In the genomic region with DNA sequence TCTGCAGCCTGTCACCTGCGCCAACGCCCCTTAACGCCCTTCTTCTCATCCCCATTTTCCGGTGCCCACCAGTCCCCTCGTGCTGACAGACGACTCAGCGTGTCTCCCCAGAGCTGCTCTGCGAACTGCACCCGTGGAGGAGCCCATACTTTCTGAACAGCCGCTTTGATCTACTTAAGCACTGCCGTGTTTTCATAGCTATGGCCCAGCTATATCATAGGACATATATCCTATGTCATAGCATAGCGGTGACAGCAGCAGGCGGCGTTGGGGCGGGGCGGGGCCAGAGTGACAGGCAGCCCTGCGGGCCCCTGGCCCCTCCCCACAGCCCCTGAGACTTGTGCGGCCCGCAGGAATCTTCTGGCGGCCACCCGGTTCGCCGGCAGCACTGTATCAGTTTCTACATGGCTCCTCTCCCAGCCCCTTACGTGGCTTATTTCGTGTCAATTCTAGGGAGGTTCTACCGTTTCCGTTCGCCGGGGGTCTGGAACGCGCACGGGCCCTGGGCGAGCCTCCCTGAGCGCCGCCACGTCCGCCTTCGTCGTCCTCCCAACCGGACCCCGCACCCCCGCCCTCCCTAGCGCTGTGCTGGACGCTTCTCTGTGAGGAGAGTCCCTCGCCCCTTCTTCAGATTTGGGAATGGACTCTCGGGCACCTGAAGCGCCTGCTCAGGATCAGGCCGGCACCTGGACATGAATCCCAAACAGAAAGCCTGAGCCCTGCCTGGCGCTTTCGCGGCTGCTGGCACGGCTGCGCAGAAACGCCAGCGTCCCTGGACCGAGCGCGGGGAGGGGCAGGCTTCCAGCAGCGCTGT, we compare ENCODE assay signal across 8 cellular contexts. TPM values are rescaled to one million over a fixed set of nuclear protein-coding genes. Genes with fewer than 3 reads are reported as not detected.
A peak's percentile ranks its signal among the peaks of the same experiment; 100 is the strongest.
DNase-seq lines count a peak whose midpoint lies in the region; ATAC-seq and TF ChIP-seq lines count a peak whose summit lies in the region.

No MANE protein-coding gene starts in this region.

- H3K79me2 ChIP-seq in GM23338 (replicated peaks; ENCODE audit: insufficient read depth), result no peaks in the 10 kb centered on the region

- H3K36me3 ChIP-seq in GM23338 (ENCODE audit: insufficient read depth) (no peaks in the 10 kb centered on the region), neutrophil (peaks cover 2% of the 10 kb centered on the region), transverse colon (no peaks in the 10 kb centered on the region)

- H3K9me3 ChIP-seq in neutrophil (no peaks in the 10 kb centered on the region), transverse colon (no peaks in the 10 kb centered on the region)

- H3K27me3 ChIP-seq in GM23338 (ENCODE audit: insufficient read depth) (peaks cover 17% of the 10 kb centered on the region), neutrophil (peaks cover 16% of the 10 kb centered on the region), transverse colon (no peaks in the 10 kb centered on the region)

- intact Hi-C loops in transverse colon (cut with DNase I; ENCODE audit: low total_unique reads), result no loop called here

- no peaks in the 10 kb centered on the region for H3K36me3 Mint-ChIP-seq in GM23338 (ENCODE audit: low read depth)

- TF ChIP-seq EP300 in transverse colon (IDR thresholded peaks at IDR 0.05; ENCODE audit: low read depth), result no peak

- peak; percentile 74 for DNase-seq in ELR (ENCODE audit: low read depth)
- DNase-seq in GM23338 (ENCODE audit: low spot score), result peak; percentile 73
- peak; percentile 67 to 76 for DNase-seq in Kasumi-1 (lab: John Stamatoyannopoulos, UW)
- DNase-seq in SHP77 treated with DMSO at 0.1 percent for 48 hours (lab: John Stamatoyannopoulos, UW), result peak; percentile 20
- DNase-seq in activated naive CD4-positive, alpha-beta T cell treated with anti-CD3 and anti-CD28 coated beads, Interleukin-2, amount 50 U/mL, for 16 hours, result peak; percentile 78
- peak; percentile 71 for DNase-seq in globus pallidus (ENCODE audit: low spot score)
- peak; percentile 93 for DNase-seq in transverse colon

- no peaks in the 10 kb centered on the region for H3K9me3 Mint-ChIP-seq in GM23338

- H3F3A ChIP-seq in GM23338 (replicated peaks; ENCODE audit: low read depth), result no peaks in the 10 kb centered on the region

- in situ Hi-C loops in transverse colon (cut with MboI; ENCODE audit: low pct_ligation_motif_present in 1 of 4, low pct_unique_long_range_greater_than_20kb in 1 of 4, low sequenced_read_pairs in 3 of 4), result no loop called here

- peak overlapping the region; percentile 85 for H3K4me3 ChIP-seq in GM23338
- peak overlapping the region; percentile 75 to 78 for H3K4me3 ChIP-seq in neutrophil (ENCODE audit: low read depth in 1 of 2, low read length in 1 of 2)
- H3K4me3 ChIP-seq in transverse colon, result peak overlapping the region; percentile 34 to 80 (median 60)

- no peaks in the 10 kb centered on the region for H3K9me2 ChIP-seq in GM23338 (ENCODE audit: insufficient read depth)

- H3K4me3 Mint-ChIP-seq in GM23338, result peak overlapping the region; percentile 82

- WGBS in transverse colon (ENCODE audit: low coverage in 1 of 2), 2 donors, result 1% methylated on average over 56 of the region's 59 CpGs; no CpG with 5 or more reads in 1 of the 2 donors

- peak; percentile 89 for ATAC-seq in GM23338

- H3K27ac ChIP-seq in GM23338 (ENCODE audit: low read depth) (no peak overlapping the region), neutrophil (peak overlapping the region; percentile 55), transverse colon (peak overlapping the region; percentile 85 to 95 (median 90))

- peak; percentile 65 for TF ChIP-seq POLR2A in transverse colon (IDR thresholded peaks at IDR 0.05)

- H3K27ac Mint-ChIP-seq in GM23338, result no peak overlapping the region

- peaks cover 8% of the 10 kb centered on the region for H3K27me3 Mint-ChIP-seq in GM23338 (ENCODE audit: insufficient read depth, low read depth, poor library complexity)

- TF ChIP-seq CTCF in GM23338 (conservative IDR thresholded peaks at IDR 0.05; ENCODE audit: low read depth in 2 of 2), result no peak
- peak; percentile 11 for TF ChIP-seq CTCF in neutrophil (IDR thresholded peaks at IDR 0.05)
- TF ChIP-seq CTCF in transverse colon (IDR thresholded peaks at IDR 0.05), result no peak

- H3K4me2 ChIP-seq in GM23338, result peak overlapping the region; percentile 90

- H3K4me1 ChIP-seq in GM23338 (ENCODE audit: insufficient read depth) (peaks cover 7% of the 10 kb centered on the region), neutrophil (ENCODE audit: control insufficient read depth in 1 of 2, insufficient read depth in 1 of 2, low read depth in 1 of 2, low read length in 1 of 2) (peaks cover 15 to 17% of the 10 kb centered on the region in 2 experiments), transverse colon (peaks cover 9 to 27% (median 13%) of the 10 kb centered on the region in 4 donors)

- no peaks in the 10 kb centered on the region for H4K20me1 ChIP-seq in GM23338 (replicated peaks; ENCODE audit: insufficient read depth)

- H3K4me1 Mint-ChIP-seq in GM23338, result peaks cover 23% of the 10 kb centered on the region

- peak overlapping the region; percentile 98 for H2AFZ ChIP-seq in GM23338

TF ChIP-seq in GM23338, 12 proteins besides CTCF, POLR2A, EP300 and RAD21:
- TF ChIP-seq ZNF114 (CRISPR knock-in tag; IDR thresholded peaks at IDR 0.05) (no peak), POLR2AphosphoS5 (IDR thresholded peaks at IDR 0.05; ENCODE audit: low read depth) (peak; percentile 50), ZNF462 (CRISPR knock-in tag; IDR thresholded peaks at IDR 0.05) (no peak), STAT1 (IDR thresholded peaks at IDR 0.05; ENCODE audit: unreplicated experiment) (no peak)
TF ChIP-seq in GM23338: peak in this region for 1.

RNA-seq across cellular contexts. Expression of gene PTPN18, which starts 35.4 kb away (rescaled TPM):
- 9.8 and 10.9 TPM in 2 replicates for total RNA-seq in GM23338 (2014; rRNA removed; shearing (Covaris generic))
- polyA plus RNA-seq in GM23338 (2016; fragmentation: Nextera tagmentation; extraction: Ambion mirVana), result 8.7 and 10.1 TPM in 2 replicates
- total RNA-seq in transverse colon, result 100 to 1,000 TPM; 136 to 168 (median 148) TPM

RNA-seq across cellular contexts. Expression of gene IMP4, which starts 48.6 kb away (rescaled TPM):
- total RNA-seq in GM23338 (2014; rRNA removed; shearing (Covaris generic)), result 113 and 147 TPM in 2 replicates
- polyA plus RNA-seq in GM23338 (2016; fragmentation: Nextera tagmentation; extraction: Ambion mirVana), result 87.8 and 88.6 TPM in 2 replicates
- total RNA-seq in transverse colon, result 100 to 1,000 TPM in 1 of 4 donors, 10 to 100 TPM in 3; 52.1 to 367 (median 83.7) TPM

Comparison
In these comparisons a context has a peak if more than half of its experiments do, and no peak if none do; other contexts are left out.
1. DNase-seq: peak in every context shown above with its lines; median percentile 93 in transverse colon; 78 in activated naive CD4-positive, alpha-beta T cell treated with anti-CD3 and anti-CD28 coated beads, Interleukin-2, amount 50 U/mL, for 16 hours; 74 in ELR; 73 in GM23338; 72 in Kasumi-1; 71 in globus pallidus; 20 in SHP77 treated with DMSO at 0.1 percent for 48 hours.
2. RNA of gene PTPN18, which starts 35.4 kb away (total RNA-seq): 136 to 168 TPM in transverse colon; 9.8 to 10.9 TPM in GM23338; every median in the first group is over 10 times any median in the second.
3. Peak in every context shown above with its lines, with median percentiles within 50 percentile points of each other: H3K4me3 ChIP-seq.